15 cellular contexts compared by ENCODE assay signal in genomic region chr12:110329710-110330109, GRCh38.
"Had no signal": no experiment of that assay in that cellular context is flagged by ENCODE, and none has a peak within 500 bp of the region (broad histone marks: within the 10 kb centered on the region; RNA-seq: fewer than 3 reads in every experiment).

No MANE protein-coding gene starts in this region.

- ATAC-seq: activated CD4-positive, CD25-positive, alpha-beta regulatory T cell treated with anti-CD3 and anti-CD28 coated beads, Interleukin-2, amount 50 U/mL, for 24 hours had no signal

- H3K4me1 ChIP-seq: neural progenitor cell, testis had no signal

- H3K9me3 ChIP-seq: pancreas, stomach, testis, upper lobe of left lung had no signal

- H3K4me3 ChIP-seq: neural progenitor cell, pancreas, stomach, testis, upper lobe of left lung had no signal

- H3K27me3 ChIP-seq: neural progenitor cell, pancreas, stomach, testis, upper lobe of left lung had no signal

- H3K27ac ChIP-seq: neural progenitor cell, pancreas, testis, upper lobe of left lung had no signal

- DNase-seq: activated CD4-positive, alpha-beta T cell treated with anti-CD3 and anti-CD28 coated beads, Interleukin-2, amount 50 U/mL, for 1 hour; activated CD8-positive, alpha-beta memory T cell treated with anti-CD3 and anti-CD28 coated beads for 24 hours; activated naive CD4-positive, alpha-beta T cell treated with anti-CD3 and anti-CD28 coated beads for 36 hours; foreskin fibroblast; glutamatergic neuron; kidney glomerular epithelial cell; pancreas; stimulated activated CD4-positive, alpha-beta T cell treated with anti-CD3 and anti-CD28 coated beads, Interleukin-12 subunit alpha, Interleukin-12 subunit beta, amount 100 ng/mL, for 4 hours; stimulated activated CD4-positive, alpha-beta T cell treated with anti-CD3 and anti-CD28 coated beads, Interleukin-2, amount 100 ng/mL, for 24 hours; stomach; T-helper 9 cell; testis; upper lobe of left lung had no signal
